9 cellular contexts compared by ENCODE assay signal in genomic region chr12:6285063-6285477, GRCh38. TPM values are rescaled to one million over a fixed set of nuclear protein-coding genes. Genes with fewer than 3 reads are reported as not detected.
DNase-seq lines count a peak whose midpoint lies in the region; ATAC-seq and TF ChIP-seq lines count a peak whose summit lies in the region.
"Had no signal": no experiment of that assay in that cellular context is flagged by ENCODE, and none has a peak within 500 bp of the region (broad histone marks: within the 10 kb centered on the region; RNA-seq: fewer than 3 reads in every experiment).

No MANE protein-coding gene starts in this region.

- H3K36me3 ChIP-seq in MM.1S (replicated peaks; ENCODE audit: insufficient read depth, low read length) (no peaks in the 10 kb centered on the region), psoas muscle (ENCODE audit: insufficient read depth in 1 of 2, low read depth in 1 of 2) (no peaks in the 10 kb centered on the region)

- intact Hi-C loops in Right ventricle myocardium inferior (cut with DNase I) (loop anchor here (1.0 to 2.0 kb wide), 3 partner anchors 90 to 296 kb away; no protein-coding TSS in a partner anchor), psoas muscle (cut with DNase I) (no loop called here), lower leg skin (cut with DNase I; ENCODE audit: low total_unique reads) (loop anchor here (2.0 to 10.0 kb wide), 2 partner anchors 90 to 300 kb away; no protein-coding TSS in a partner anchor)

- no peaks in the 10 kb centered on the region for H3K9me3 Mint-ChIP-seq in activated naive CD4-positive, alpha-beta T cell treated with anti-CD3 and anti-CD28 coated beads, Interleukin-2, amount 10 ng/mL, durations not matched to agents 7 days and 5 days

- H3K79me2 ChIP-seq in MM.1S (ENCODE audit: low read length) = no peaks in the 10 kb centered on the region

- H2AFZ ChIP-seq in MM.1S (ENCODE audit: low read length) = 0 out of 2 replicates have a peak overlapping the region, but pooled peaks have one; percentile 43

- peaks cover 35% of the 10 kb centered on the region for H3K27me3 Mint-ChIP-seq in activated naive CD4-positive, alpha-beta T cell treated with anti-CD3 and anti-CD28 coated beads, Interleukin-2, amount 10 ng/mL, durations not matched to agents 7 days and 5 days

- peak; percentile 78 for DNase-seq in SIG-M5 treated with dmso at 0.1 percent for 504 hours (lab: John Stamatoyannopoulos, UW; ENCODE audit: unreplicated experiment)
- DNase-seq in SIG-M5 (lab: John Stamatoyannopoulos, UW) = no peak
- peak; percentile 66 for DNase-seq in MM.1S
- DNase-seq in SKM-1 (lab: John Stamatoyannopoulos, UW; ENCODE audit: unreplicated experiment) = peak; percentile 5
- peak; percentile 69 for DNase-seq in activated naive CD4-positive, alpha-beta T cell treated with anti-CD3 and anti-CD28 coated beads, Interleukin-2, amount 10 ng/mL, durations not matched to agents 7 days and 5 days
- peak; percentile 84 for DNase-seq in Right ventricle myocardium inferior (ENCODE audit: missing footprints)
- peak; percentile 36 to 69 for DNase-seq in psoas muscle
- DNase-seq in lower leg skin (ENCODE audit: low spot score in 2 of 2) = no peak

- 1 to 6% (median 3%) methylated on average over 8 of the region's 8 CpGs for WGBS in psoas muscle, 3 donors
- WGBS in lower leg skin, 2 donors = 1% methylated on average over 8 of the region's 8 CpGs

- no peak overlapping the region for H3K9ac ChIP-seq in MM.1S (ENCODE audit: low read length)

- ATAC-seq in Right ventricle myocardium inferior = peak; percentile 86
- ATAC-seq in psoas muscle = peak; percentile 78 to 94 (median 84)

- no peaks in the 10 kb centered on the region for H3K27me3 ChIP-seq in MM.1S (replicated peaks; ENCODE audit: insufficient read depth, low read length)
- H3K27me3 ChIP-seq in psoas muscle (ENCODE audit: insufficient read depth in 3 of 3, low read length in 2 of 3) = no peaks in the 10 kb centered on the region

- no peak for TF ChIP-seq POLR2A in lower leg skin (IDR thresholded peaks at IDR 0.05)

- peak overlapping the region; percentile 4; the same call in 1 of the 2 replicates for H3K4me2 ChIP-seq in MM.1S (ENCODE audit: low read depth, low read length)

- H3K4me1 ChIP-seq in MM.1S (ENCODE audit: low read length) (peaks cover 3% of the 10 kb centered on the region; the same call in 1 of the 2 replicates), psoas muscle (peaks cover 11% of the 10 kb centered on the region)

- H3K4me3 ChIP-seq in MM.1S (ENCODE audit: low read length) (no peak overlapping the region), psoas muscle (no peak overlapping the region), lower leg skin (ENCODE audit: low read depth, poor library complexity, severe bottlenecking) (no peak overlapping the region)

- no peaks in the 10 kb centered on the region for H3F3A ChIP-seq in MM.1S (ENCODE audit: insufficient read depth, low read length)

- no peaks in the 10 kb centered on the region for H3K36me3 Mint-ChIP-seq in activated naive CD4-positive, alpha-beta T cell treated with anti-CD3 and anti-CD28 coated beads, Interleukin-2, amount 10 ng/mL, durations not matched to agents 7 days and 5 days

- no peak overlapping the region for H3K27ac ChIP-seq in MM.1S (ENCODE audit: low read length)
- no peak overlapping the region for H3K27ac ChIP-seq in psoas muscle

- H3K9me3 ChIP-seq in MM.1S (replicated peaks; ENCODE audit: insufficient read depth, low read length) (no peaks in the 10 kb centered on the region), psoas muscle (no peaks in the 10 kb centered on the region)

- no peaks in the 10 kb centered on the region for H4K20me1 ChIP-seq in MM.1S (ENCODE audit: insufficient read depth, low read length)

- TF ChIP-seq CTCF in MM.1S (IDR thresholded peaks at IDR 0.05; ENCODE audit: low read length) = peak; percentile 90
- TF ChIP-seq CTCF in psoas muscle (IDR thresholded peaks at IDR 0.05) = peak; percentile 96
- peak in 1 of 3 donors; percentile 94 for TF ChIP-seq CTCF in lower leg skin (IDR thresholded peaks at IDR 0.05)

- H3K4me3 Mint-ChIP-seq in activated naive CD4-positive, alpha-beta T cell treated with anti-CD3 and anti-CD28 coated beads, Interleukin-2, amount 10 ng/mL, durations not matched to agents 7 days and 5 days = no peak overlapping the region

- CTCF ChIA-PET in activated naive CD4-positive, alpha-beta T cell treated with anti-CD3 and anti-CD28 coated beads, Interleukin-2, amount 10 ng/mL, durations not matched to agents 7 days and 5 days (lab: Charles Lee) = interaction anchor here (0.6 to 4.9 kb wide), 16 partner anchors 9 to 296 kb away, joined by 3 to 28 read pairs (median 4); no protein-coding TSS in a partner anchor

- H3K4me1 Mint-ChIP-seq in activated naive CD4-positive, alpha-beta T cell treated with anti-CD3 and anti-CD28 coated beads, Interleukin-2, amount 10 ng/mL, durations not matched to agents 7 days and 5 days = no peaks in the 10 kb centered on the region

- no peaks in the 10 kb centered on the region for H3K9me2 ChIP-seq in MM.1S (replicated peaks; ENCODE audit: insufficient read depth, low read length)

- no peak overlapping the region for H3K27ac Mint-ChIP-seq in activated naive CD4-positive, alpha-beta T cell treated with anti-CD3 and anti-CD28 coated beads, Interleukin-2, amount 10 ng/mL, durations not matched to agents 7 days and 5 days

RNA-seq across cellular contexts. Expression of gene PLEKHG6, which starts 25.4 kb away (rescaled TPM):
- total RNA-seq in Right ventricle myocardium inferior = 0.49 TPM
- not detected for total RNA-seq in psoas muscle
- under 1 TPM in 2 of 3 donors, not detected in 1; 0.20 to 0.39 TPM for polyA plus RNA-seq in psoas muscle
- total RNA-seq in lower leg skin = 10 to 100 TPM; 10.6 to 34.1 (median 22.4) TPM
- total RNA-seq: pulmonary artery endothelial cell had no signal

RNA-seq across cellular contexts. Expression of gene TNFRSF1A, which starts 56.8 kb away (rescaled TPM):
- total RNA-seq in Right ventricle myocardium inferior (59.8 TPM), psoas muscle (100 to 1,000 TPM in 3 of 4 donors, 10 to 100 TPM in 1; 38.8 to 224 (median 127) TPM), lower leg skin (100 to 1,000 TPM; 104 to 252 (median 186) TPM)
- polyA plus RNA-seq in psoas muscle = 100 to 1,000 TPM in 1 of 3 donors, 10 to 100 TPM in 2; 53.7 to 117 (median 65.4) TPM

Comparison
In these comparisons a context has a peak if more than half of its experiments do, and no peak if none do; other contexts are left out.
1. DNase-seq: peak in SIG-M5 treated with dmso at 0.1 percent for 504 hours (single experiment), MM.1S (single experiment), SKM-1 (single experiment), activated naive CD4-positive, alpha-beta T cell treated with anti-CD3 and anti-CD28 coated beads, Interleukin-2, amount 10 ng/mL, durations not matched to agents 7 days and 5 days (single experiment), Right ventricle myocardium inferior (single experiment) and psoas muscle (2 of 2); none in SIG-M5 (single experiment) and lower leg skin (0 of 2).
2. intact Hi-C loops: an anchor here in Right ventricle myocardium inferior (1.0 to 2.0 kb wide) and lower leg skin (2.0 to 10.0 kb wide); none called in psoas muscle.